Comparison of ENCODE assay signal across 17 cellular contexts in the genomic region with DNA sequence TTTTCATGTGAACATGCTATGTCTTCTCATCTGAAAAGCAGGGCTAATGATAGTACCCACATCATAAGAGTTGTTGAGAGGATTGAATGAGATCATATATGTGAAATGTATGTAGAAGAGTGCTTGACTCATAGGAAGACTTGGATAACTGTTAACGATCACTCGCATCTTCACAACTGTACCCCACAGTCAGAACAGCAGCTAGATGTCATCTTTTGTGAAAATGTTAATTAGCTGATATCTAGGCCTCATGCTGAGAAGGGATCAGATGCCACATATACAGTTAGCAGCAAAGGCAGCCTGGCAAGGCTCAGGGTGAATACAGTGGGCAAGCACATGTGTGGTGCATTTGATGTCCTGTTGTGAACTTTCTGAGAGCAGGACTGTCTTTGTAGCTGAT.
"Had no signal": no experiment of that assay in that cellular context is flagged by ENCODE, and none has a peak within 500 bp of the region (broad histone marks: within the 10 kb centered on the region; RNA-seq: fewer than 3 reads in every experiment).

No MANE protein-coding gene starts in this region.

- H3K4me3 ChIP-seq: body of pancreas, esophagus muscularis mucosa, hepatocyte, transverse colon had no signal

- H3K36me3 ChIP-seq: transverse colon had no signal

- FAIRE-seq: kidney, small intestine had no signal

- H3K27me3 ChIP-seq: body of pancreas, esophagus muscularis mucosa, hepatocyte, transverse colon had no signal

- H3K9me3 ChIP-seq: body of pancreas, esophagus muscularis mucosa, transverse colon had no signal

- H3K4me2 ChIP-seq: hepatocyte had no signal

- H3K27ac ChIP-seq: body of pancreas, hepatocyte, transverse colon had no signal

- H2AFZ ChIP-seq: hepatocyte had no signal

- DNase-seq: activated CD4-positive, alpha-beta T cell treated with anti-CD3 and anti-CD28 coated beads, Interleukin-2, amount 50 U/mL, for 1 hour; activated gamma-delta T cell; activated T-cell treated with anti-CD3 and anti-CD28 coated beads for 4 hours; amygdala; body of pancreas; cortex of kidney; effector CD4-positive, alpha-beta T cell; kidney; right cardiac atrium; small intestine; stimulated activated CD4-positive, alpha-beta T cell treated with anti-CD3 and anti-CD28 coated beads, Interleukin-4, amount 100 ng/mL, for 24 hours; stimulated activated naive CD4-positive, alpha-beta T cell treated with Interleukin-2 at 50 U/mL for 16 hours; T-helper 17 cell; transverse colon had no signal

- ATAC-seq: body of pancreas, T-helper 17 cell, WTC11 had no signal
